15 cellular contexts compared by ENCODE assay signal in the genomic region with DNA sequence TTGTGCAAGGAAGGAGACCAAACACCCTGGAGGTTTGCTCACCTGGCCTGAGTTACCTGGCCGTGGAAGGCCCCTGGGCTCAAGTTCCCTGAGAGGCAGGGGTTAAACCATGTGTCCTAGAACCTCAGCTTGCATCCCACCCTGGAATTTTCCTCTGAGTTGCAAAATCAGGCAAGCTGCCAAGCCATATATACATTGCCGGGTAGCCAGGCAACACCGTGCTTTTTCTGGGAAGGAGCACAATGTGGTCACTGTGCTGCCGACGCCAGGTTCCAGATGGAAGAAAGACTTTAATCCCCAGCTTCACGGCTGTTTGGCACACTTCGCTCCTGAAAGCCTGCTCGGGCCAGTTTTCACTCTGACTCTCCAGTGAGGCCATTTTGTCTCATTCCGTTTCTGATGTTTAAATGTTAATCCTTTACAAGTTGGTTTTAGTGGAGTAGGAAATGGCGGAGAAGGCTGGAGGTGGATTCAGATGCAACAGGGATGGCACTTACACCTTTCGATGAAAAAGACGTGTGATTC.
"Had no signal": no experiment of that assay in that cellular context is flagged by ENCODE, and none has a peak within 500 bp of the region (broad histone marks: within the 10 kb centered on the region; RNA-seq: fewer than 3 reads in every experiment).

No MANE protein-coding gene starts in this region.

- ATAC-seq: activated CD8-positive, alpha-beta T cell treated with anti-CD3 and anti-CD28 coated beads, Interleukin-2, amount 10 ng/mL, durations not matched to agents 7 days and 5 days; foreskin keratinocyte; left ventricle myocardium superior had no signal

- H3K27me3 ChIP-seq: colonic mucosa, foreskin keratinocyte, right atrium auricular region, tibial artery had no signal

- H3K4me3 ChIP-seq: colonic mucosa, prostate gland, right atrium auricular region, tibial artery had no signal

- H3K9me3 ChIP-seq: colonic mucosa, prostate gland, right atrium auricular region had no signal

- DNase-seq: activated CD4-positive, alpha-beta T cell treated with anti-CD3 and anti-CD28 coated beads, Interleukin-2, amount 10 ng/mL, durations not matched to agents 24 days and 14 days; activated CD4-positive, CD25-positive, alpha-beta regulatory T cell; activated CD8-positive, alpha-beta T cell treated with anti-CD3 and anti-CD28 coated beads, Interleukin-2, amount 10 ng/mL, durations not matched to agents 7 days and 5 days; activated naive CD4-positive, alpha-beta T cell treated with Interleukin-2 at 50 U/mL for 16 hours; activated T-cell treated with anti-CD3 and anti-CD28 coated beads, Interleukin-2, amount 50 U/mL, for 24 hours; colonic mucosa; endodermal cell; foreskin keratinocyte; left ventricle myocardium superior; stimulated activated CD4-positive, alpha-beta T cell treated with anti-CD3 and anti-CD28 coated beads, Interleukin-2, amount 100 ng/mL, for 24 hours; stimulated activated naive CD4-positive, alpha-beta T cell treated with Interleukin-2 at 50 U/mL for 16 hours; tibial artery had no signal

- H3K4me1 ChIP-seq: colonic mucosa, foreskin keratinocyte, prostate gland, right atrium auricular region, tibial artery had no signal

- H3K36me3 ChIP-seq: colonic mucosa, prostate gland, right atrium auricular region, tibial artery had no signal

- H3K27ac ChIP-seq: colonic mucosa, epithelial cell of prostate, foreskin keratinocyte, prostate gland, right atrium auricular region, tibial artery had no signal
